ENCODE assay signal across 8 cellular contexts in the genomic region with DNA sequence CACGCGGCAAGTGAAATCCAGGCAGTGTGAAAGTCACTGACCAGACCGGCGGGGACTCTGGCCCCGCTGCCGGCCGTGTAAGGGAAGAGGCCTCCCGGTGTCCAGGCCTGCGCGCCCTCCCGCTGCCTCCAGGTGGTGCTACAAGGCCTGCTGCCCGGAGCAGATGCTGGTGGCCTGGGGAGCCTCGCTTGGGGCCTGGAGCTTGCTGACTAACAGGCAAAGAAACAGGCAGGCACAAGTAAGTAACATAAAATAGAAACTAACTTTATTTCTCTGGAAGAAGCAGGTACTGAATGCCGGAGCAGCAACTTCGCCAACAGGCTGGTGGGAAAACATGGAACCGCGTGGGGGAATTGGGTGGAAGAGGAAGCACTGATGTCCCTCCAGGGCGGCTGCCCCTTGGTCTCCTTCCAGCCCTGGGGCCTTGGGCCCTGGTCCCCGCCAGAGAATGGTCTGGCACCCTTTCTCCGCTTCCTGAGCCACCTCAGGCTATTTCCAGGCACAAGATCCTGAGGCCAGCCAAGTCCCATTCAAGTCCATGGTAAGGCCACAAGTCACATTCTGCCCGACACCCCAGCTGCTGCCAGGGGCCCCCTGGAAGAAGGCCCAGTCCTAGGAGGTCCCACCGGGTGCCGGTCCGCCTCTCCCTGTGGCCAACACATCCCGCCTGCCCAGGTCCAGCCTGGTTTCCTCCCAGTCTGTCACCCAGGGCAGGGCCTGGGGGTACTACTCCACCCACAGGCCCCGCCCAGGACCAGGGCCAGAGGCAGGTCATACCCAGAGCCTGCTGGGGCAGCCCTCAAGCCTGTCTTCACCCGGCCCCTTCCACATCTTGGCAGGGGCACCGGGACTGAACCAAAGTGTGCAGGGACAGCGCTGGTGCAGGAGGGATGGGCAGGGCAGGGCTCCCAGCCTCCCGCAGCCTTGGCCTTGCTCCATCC. TPM values are rescaled to one million over a fixed set of nuclear protein-coding genes. Genes with fewer than 3 reads are reported as not detected.
DNase-seq lines count a peak whose midpoint lies in the region; ATAC-seq, FAIRE-seq and TF ChIP-seq lines count a peak whose summit lies in the region.

No MANE protein-coding gene starts in this region.

- intact Hi-C loops in heart left ventricle (cut with DNase I) (loop anchor here (1.0 to 2.0 kb wide), 4 partner anchors 31 to 52 kb away; no protein-coding TSS in a partner anchor), upper lobe of right lung (cut with DNase I) (loop anchor here (10.0 kb wide), 1 partner anchor 51 kb away; no protein-coding TSS in a partner anchor)

- H3K4me1 ChIP-seq in adipocyte (ENCODE audit: control insufficient read depth, insufficient read depth, low read length) = peaks cover 17% of the 10 kb centered on the region
- H3K4me1 ChIP-seq in heart left ventricle = peaks cover 0 to 25% (median 13%) of the 10 kb centered on the region in 12 donors
- H3K4me1 ChIP-seq in upper lobe of right lung = no peaks in the 10 kb centered on the region

- peak overlapping the region; percentile 73 for H3K9ac ChIP-seq in adipocyte (ENCODE audit: low read length)

- 24 to 32% (median 27%) methylated on average over 21 to 30 of the region's 30 CpGs for WGBS in heart left ventricle, 4 donors

- no peaks in the 10 kb centered on the region for H3K9me3 ChIP-seq in adipocyte (ENCODE audit: control insufficient read depth, low read length)
- H3K9me3 ChIP-seq in heart left ventricle = no peaks in the 10 kb centered on the region
- H3K9me3 ChIP-seq in upper lobe of right lung = no peaks in the 10 kb centered on the region

- H3K4me3 ChIP-seq in adipocyte (ENCODE audit: low read length) = no peak overlapping the region
- no peak overlapping the region for H3K4me3 ChIP-seq in heart left ventricle
- H3K4me3 ChIP-seq in upper lobe of right lung = no peak overlapping the region

- FAIRE-seq in G401.6 (lab: Jason Lieb, UNC) = peak; percentile 74

- H3K36me3 ChIP-seq in adipocyte (ENCODE audit: control insufficient read depth, insufficient read depth, low read length, severe bottlenecking) = peaks cover 18% of the 10 kb centered on the region
- H3K36me3 ChIP-seq in heart left ventricle = peaks cover 0 to 35% (median 17%) of the 10 kb centered on the region in 9 donors
- H3K36me3 ChIP-seq in upper lobe of right lung = peaks cover 9% of the 10 kb centered on the region

- H3K27me3 ChIP-seq in adipocyte (replicated peaks; ENCODE audit: control insufficient read depth, insufficient read depth, low read length) = no peaks in the 10 kb centered on the region
- H3K27me3 ChIP-seq in heart left ventricle = no peaks in the 10 kb centered on the region
- no peaks in the 10 kb centered on the region for H3K27me3 ChIP-seq in upper lobe of right lung

- ATAC-seq in heart left ventricle (peak; percentile 93 to 98 (median 96)), upper lobe of right lung (peak; percentile 97)

- peak; percentile 92 to 99 (median 97) for TF ChIP-seq CTCF in heart left ventricle (IDR thresholded peaks at IDR 0.05)
- TF ChIP-seq CTCF in upper lobe of right lung (IDR thresholded peaks at IDR 0.05) = peak; percentile 93

- H3K27ac ChIP-seq in heart left ventricle (peak overlapping the region in 9 of 12 donors; percentile 33 to 70 (median 61)), upper lobe of right lung (peak overlapping the region; percentile 32)

- no peak for TF ChIP-seq POLR2A in heart left ventricle (IDR thresholded peaks at IDR 0.05)

- DNase-seq in HuH-7.5 (ENCODE audit: low spot score) (peak; percentile 92), T-helper 1 cell (peak; percentile 33 to 54 (median 47)), adipocyte (ENCODE audit: low read depth) (peak; percentile 94), heart left ventricle (peak; percentile 87 to 94 (median 92)), renal cortical epithelial cell (ENCODE audit: low read depth) (peak; percentile 66), upper lobe of right lung (peak; percentile 94), NCI-H2029 treated with DMSO at 0.1 percent for 48 hours (lab: John Stamatoyannopoulos, UW) (no peak)

RNA-seq across cellular contexts. Expression of a gene that starts 45.0 kb away (rescaled TPM):
- total RNA-seq in heart left ventricle = 10 to 100 TPM; 13.5 to 59.7 (median 28.7) TPM
- 10 to 100 TPM; 27.2 to 31.5 TPM for polyA plus RNA-seq in heart left ventricle
- total RNA-seq in renal cortical epithelial cell = 1.9 and 5.2 TPM in 2 replicates
- 58.8 TPM for total RNA-seq in upper lobe of right lung

RNA-seq across cellular contexts. Expression of a gene that starts 51.7 kb away (rescaled TPM):
- under 1 TPM in 2 of 9 donors, not detected in 7; 0.02 to 0.17 TPM for total RNA-seq in heart left ventricle
- under 1 TPM in 1 of 2 donors, not detected in 1; 0.03 TPM for polyA plus RNA-seq in heart left ventricle
- 0.05 and 3.5 TPM in 2 replicates for total RNA-seq in renal cortical epithelial cell
- 1.1 TPM for total RNA-seq in upper lobe of right lung
